ENCODE assay signal across 11 cellular contexts in genomic region chr18:79401494-79402208, GRCh38. TPM values are rescaled to one million over a fixed set of nuclear protein-coding genes. Genes with fewer than 3 reads are reported as not detected.
DNase-seq lines count a peak whose midpoint lies in the region; ATAC-seq, FAIRE-seq and TF ChIP-seq lines count a peak whose summit lies in the region.
"Had no signal": no experiment of that assay in that cellular context is flagged by ENCODE, and none has a peak within 500 bp of the region (broad histone marks: within the 10 kb centered on the region; RNA-seq: fewer than 3 reads in every experiment).

No MANE protein-coding gene starts in this region.

- peak; percentile 22 for DNase-seq in stimulated activated CD4-positive, alpha-beta T cell treated with anti-CD3 and anti-CD28 coated beads, Interleukin-4, amount 100 ng/mL, for 24 hours
- DNase-seq in stimulated activated CD4-positive, alpha-beta T cell treated with anti-CD3 and anti-CD28 coated beads, Interleukin-4, amount 100 ng/mL, for 4 hours: no peak
- DNase-seq in colonic mucosa (no peak), GOT3 (lab: John Stamatoyannopoulos, UW) (no peak), H54 (ENCODE audit: insufficient read length, low spot score) (no peak), GM10248 (ENCODE audit: extremely low spot score) (no peak)
- DNase-seq in naive thymus-derived CD8-positive, alpha-beta T cell: peak in 1 of 10 donors; percentile 5
- DNase-seq: BE2C, SW 1271 had no signal

- no peak for TF ChIP-seq POLR2A in H54 (IDR thresholded peaks at IDR 0.05; ENCODE audit: low read depth, low read length)

- H3K36me3 ChIP-seq in colonic mucosa: no peaks in the 10 kb centered on the region
- H3K36me3 ChIP-seq: BE2C had no signal

- no peaks in the 10 kb centered on the region for H3K9me3 Mint-ChIP-seq in naive thymus-derived CD8-positive, alpha-beta T cell

- POLR2A ChIA-PET in naive thymus-derived CD8-positive, alpha-beta T cell (lab: Charles Lee): interaction anchor here (0.8 to 2.1 kb wide), 7 partner anchors 21 to 128 kb away, joined by 3 to 13 read pairs (median 4); no protein-coding TSS in a partner anchor
- POLR2A ChIA-PET in GM10248 (lab: Yijun Ruan, JAX): no interaction called here

- H3K36me3 Mint-ChIP-seq in naive thymus-derived CD8-positive, alpha-beta T cell: peaks cover 0 to 4% (median 3%) of the 10 kb centered on the region in 3 donors

- H3K27ac Mint-ChIP-seq in naive thymus-derived CD8-positive, alpha-beta T cell: peak overlapping the region; percentile 94 to 99 (median 98)

- H3K9ac ChIP-seq in colonic mucosa (ENCODE audit: low read depth in 2 of 2, low read length in 2 of 2): no peak overlapping the region

- H3K27me3 Mint-ChIP-seq in naive thymus-derived CD8-positive, alpha-beta T cell: no peaks in the 10 kb centered on the region

- peak overlapping the region; percentile 4 for H3K4me3 ChIP-seq in colonic mucosa

- H3K4me1 Mint-ChIP-seq in naive thymus-derived CD8-positive, alpha-beta T cell: peaks cover 36 to 75% (median 65%) of the 10 kb centered on the region in 4 donors

- no peak for TF ChIP-seq CTCF in colonic mucosa (IDR thresholded peaks at IDR 0.05)
- no peak for TF ChIP-seq CTCF in GM10248 (IDR thresholded peaks at IDR 0.05; ENCODE audit: control extremely low read depth, extremely low read depth, low read depth, missing control alignments)

- peak overlapping the region; percentile 77 to 95 (median 90) for H3K4me3 Mint-ChIP-seq in naive thymus-derived CD8-positive, alpha-beta T cell

- no peaks in the 10 kb centered on the region for H3K9me3 ChIP-seq in colonic mucosa
- H3K9me3 ChIP-seq: BE2C had no signal

- CTCF ChIA-PET in GM10248 (lab: Yijun Ruan, JAX): interaction anchor here (1.1 to 3.0 kb wide), 3 partner anchors 20 to 128 kb away, joined by 3 to 8 read pairs (median 3); no protein-coding TSS in a partner anchor

- peaks cover 27% of the 10 kb centered on the region for H3K27me3 ChIP-seq in colonic mucosa

- FAIRE-seq in H54 (lab: Jason Lieb, UNC): no peak

- intact Hi-C loops in colonic mucosa (cut with DNase I): no loop called here

- H3K27ac ChIP-seq in colonic mucosa: peak overlapping the region; percentile 63

- H3K4me1 ChIP-seq in colonic mucosa: no peaks in the 10 kb centered on the region
- H3K4me1 ChIP-seq: BE2C had no signal

- ATAC-seq in naive thymus-derived CD8-positive, alpha-beta T cell: no peak
- ATAC-seq in HG03039 (IDR thresholded peaks at IDR 0.05; ENCODE audit: unreplicated experiment): no peak
- ATAC-seq: left lobe of liver had no signal

RNA-seq across cellular contexts. Expression of gene NFATC1, which starts 5.9 kb away (rescaled TPM):
- total RNA-seq in colonic mucosa: 1 to 10 TPM; 1.6 to 4.3 TPM
- 10 to 100 TPM; 50.2 to 51.0 TPM for total RNA-seq in naive thymus-derived CD8-positive, alpha-beta T cell
- polyA plus RNA-seq in naive thymus-derived CD8-positive, alpha-beta T cell: 10 to 100 TPM; 12.7 to 34.9 (median 17.4) TPM

Comparison
In these comparisons a context has a peak if more than half of its experiments do, and no peak if none do; other contexts are left out.
1. RNA of gene NFATC1, which starts 5.9 kb away (total RNA-seq): 50.2 to 51.0 TPM in naive thymus-derived CD8-positive, alpha-beta T cell; 1.6 to 4.3 TPM in colonic mucosa; every median in the first group is over 4 times any median in the second.